ENCODE assay signal across 8 cellular contexts in genomic region chr2:135709992-135710391, GRCh38. TPM values are rescaled to one million over a fixed set of nuclear protein-coding genes. Genes with fewer than 3 reads are reported as not detected.
DNase-seq lines count a peak whose midpoint lies in the region; ATAC-seq and TF ChIP-seq lines count a peak whose summit lies in the region.

No MANE protein-coding gene starts in this region.

- H3K9me2 ChIP-seq in OCI-LY1 (ENCODE audit: low read depth, low read length) (no peaks in the 10 kb centered on the region), neural cell (ENCODE audit: insufficient read depth, low read length) (no peaks in the 10 kb centered on the region)

- no peak for TF ChIP-seq POLR2A in esophagus muscularis mucosa (IDR thresholded peaks at IDR 0.05; ENCODE audit: low read depth)

- H3F3A ChIP-seq in OCI-LY1 (ENCODE audit: insufficient read depth, low read length) (no peaks in the 10 kb centered on the region), neural cell (ENCODE audit: insufficient read depth, low read length, poor library complexity, severe bottlenecking) (no peaks in the 10 kb centered on the region)

- ATAC-seq in stimulated activated naive CD8-positive, alpha-beta T cell treated with anti-CD3 and anti-CD28 coated beads, Interleukin-15, amount 100 ng/mL, for 72 hours, result peak; percentile 40
- ATAC-seq in HG03442 (IDR thresholded peaks at IDR 0.05; ENCODE audit: unreplicated experiment), result no peak

- H3K4me3 ChIP-seq in OCI-LY1 (ENCODE audit: low read depth, low read length, poor library complexity, severe bottlenecking) (no peak overlapping the region), esophagus muscularis mucosa (no peak overlapping the region), neural cell (ENCODE audit: low read length) (no peak overlapping the region)

- H2AFZ ChIP-seq in OCI-LY1 (ENCODE audit: low read length) (no peak overlapping the region), neural cell (ENCODE audit: low read depth, low read length) (no peak overlapping the region)

- DNase-seq in ELF-1 (ENCODE audit: low read depth, low spot score) (peak; percentile 50), HFFc6 (peak; percentile 24), activated T-cell treated with anti-CD3 and anti-CD28 coated beads for 48 hours (ENCODE audit: low read depth) (peak; percentile 64), esophagus muscularis mucosa (ENCODE audit: extremely low spot score) (no peak)
- DNase-seq in stimulated activated naive CD8-positive, alpha-beta T cell treated with anti-CD3 and anti-CD28 coated beads, Interleukin-15, amount 100 ng/mL, for 72 hours, result peak; percentile 63 to 66

- H3K4me2 ChIP-seq in OCI-LY1 (ENCODE audit: low read length) (no peak overlapping the region), neural cell (ENCODE audit: low read length) (no peak overlapping the region)

- intact Hi-C loops in esophagus muscularis mucosa (cut with DNase I), result loop anchor here (2.0 kb wide), 1 partner anchor 705 kb away; no protein-coding TSS in a partner anchor

- no peaks in the 10 kb centered on the region for H3K4me1 Mint-ChIP-seq in HFFc6 (ENCODE audit: low read depth)
- peaks cover 7% of the 10 kb centered on the region for H3K4me1 Mint-ChIP-seq in stimulated activated naive CD8-positive, alpha-beta T cell treated with anti-CD3 and anti-CD28 coated beads, Interleukin-15, amount 100 ng/mL, for 72 hours

- H3K4me1 ChIP-seq in OCI-LY1 (ENCODE audit: insufficient read depth, low read length, severe bottlenecking) (no peaks in the 10 kb centered on the region), esophagus muscularis mucosa (no peaks in the 10 kb centered on the region)

- H3K36me3 ChIP-seq in OCI-LY1 (ENCODE audit: insufficient read depth, low read length) (peaks cover 35% of the 10 kb centered on the region; the same call in 1 of the 2 replicates), esophagus muscularis mucosa (peaks cover 0 to 18% (median 3%) of the 10 kb centered on the region in 4 donors), neural cell (ENCODE audit: insufficient read depth, low read length) (no peaks in the 10 kb centered on the region)

- H3K36me3 Mint-ChIP-seq in HFFc6 (ENCODE audit: low read depth), result no peaks in the 10 kb centered on the region

- no peaks in the 10 kb centered on the region for H3K27me3 Mint-ChIP-seq in HFFc6 (ENCODE audit: insufficient read depth)
- H3K27me3 Mint-ChIP-seq in stimulated activated naive CD8-positive, alpha-beta T cell treated with anti-CD3 and anti-CD28 coated beads, Interleukin-15, amount 100 ng/mL, for 72 hours, result no peaks in the 10 kb centered on the region

- no peak for TF ChIP-seq EP300 in esophagus muscularis mucosa (IDR thresholded peaks at IDR 0.05)
- TF ChIP-seq EP300 in neural cell (conservative IDR thresholded peaks at IDR 0.05; ENCODE audit: poor library complexity, severe bottlenecking), result no peak

- no peaks in the 10 kb centered on the region for H3K9me3 Mint-ChIP-seq in HFFc6
- H3K9me3 Mint-ChIP-seq in stimulated activated naive CD8-positive, alpha-beta T cell treated with anti-CD3 and anti-CD28 coated beads, Interleukin-15, amount 100 ng/mL, for 72 hours, result no peaks in the 10 kb centered on the region

- H3K27ac Mint-ChIP-seq in HFFc6, result no peak overlapping the region; the same call in 1 of the 2 replicates
- no peak overlapping the region for H3K27ac Mint-ChIP-seq in stimulated activated naive CD8-positive, alpha-beta T cell treated with anti-CD3 and anti-CD28 coated beads, Interleukin-15, amount 100 ng/mL, for 72 hours

- TF ChIP-seq CTCF in HFFc6 (IDR thresholded peaks at IDR 0.05) (peak; percentile 98), OCI-LY1 (IDR thresholded peaks at IDR 0.05; ENCODE audit: low read length) (peak; percentile 91), esophagus muscularis mucosa (IDR thresholded peaks at IDR 0.05) (peak; percentile 83 to 98 (median 93)), neural cell (IDR thresholded peaks at IDR 0.05; ENCODE audit: poor library complexity, severe bottlenecking) (peak; percentile 88)

- H3K9me3 ChIP-seq in OCI-LY1 (ENCODE audit: low read length) (no peaks in the 10 kb centered on the region), esophagus muscularis mucosa (no peaks in the 10 kb centered on the region), neural cell (ENCODE audit: low read length) (no peaks in the 10 kb centered on the region)

- peak; percentile 92 for TF ChIP-seq RAD21 in neural cell (conservative IDR thresholded peaks at IDR 0.05)

- H3K4me3 Mint-ChIP-seq in HFFc6, result no peak overlapping the region
- no peak overlapping the region for H3K4me3 Mint-ChIP-seq in stimulated activated naive CD8-positive, alpha-beta T cell treated with anti-CD3 and anti-CD28 coated beads, Interleukin-15, amount 100 ng/mL, for 72 hours

- H4K20me1 ChIP-seq in OCI-LY1 (ENCODE audit: insufficient read depth, low read length), result no peaks in the 10 kb centered on the region
- no peaks in the 10 kb centered on the region for H4K20me1 ChIP-seq in neural cell (ENCODE audit: insufficient read depth)

- no peaks in the 10 kb centered on the region for H3K79me2 ChIP-seq in OCI-LY1 (ENCODE audit: insufficient read depth, low read length)
- no peaks in the 10 kb centered on the region for H3K79me2 ChIP-seq in neural cell (replicated peaks; ENCODE audit: insufficient read depth, low read length)

- 47% methylated on average over 6 of the region's 6 CpGs for WGBS in esophagus muscularis mucosa

- H3K9ac ChIP-seq in OCI-LY1 (ENCODE audit: low read length), result no peak overlapping the region
- H3K9ac ChIP-seq in neural cell (ENCODE audit: low read length), result no peak overlapping the region

- no peak overlapping the region for H3K27ac ChIP-seq in OCI-LY1 (ENCODE audit: low read depth, low read length, poor library complexity, severe bottlenecking)
- H3K27ac ChIP-seq in esophagus muscularis mucosa (replicated peaks in 1 of 4), result no peak overlapping the region
- no peak overlapping the region for H3K27ac ChIP-seq in neural cell (ENCODE audit: low read length)

- H3K27me3 ChIP-seq in OCI-LY1 (ENCODE audit: insufficient read depth, low read length) (no peaks in the 10 kb centered on the region), esophagus muscularis mucosa (no peaks in the 10 kb centered on the region), neural cell (ENCODE audit: insufficient read depth, low read depth, low read length) (no peaks in the 10 kb centered on the region)

TF ChIP-seq in neural cell, 6 proteins besides CTCF, POLR2A, EP300 and RAD21:
- TF ChIP-seq SMC3 (conservative IDR thresholded peaks at IDR 0.05; ENCODE audit: poor library complexity) (peak; percentile 94), MXI1 (conservative IDR thresholded peaks at IDR 0.05; ENCODE audit: poor library complexity, severe bottlenecking) (no peak), REST (IDR thresholded peaks at IDR 0.05; ENCODE audit: borderline replicate concordance) (no peak)

RNA-seq across cellular contexts. Expression of gene UBXN4, which starts 31.7 kb away (rescaled TPM):
- total RNA-seq in HFFc6 (2021; fragmentation: NEBNext Ultra II Directional; extraction: Animal tissue kit (Norgen Biotek cat#: 25700)), result 10 to 100 TPM; 65.8 to 89.1 (median 74.3) TPM
- 10 to 100 TPM; 45.5 to 54.4 (median 51.1) TPM for total RNA-seq in esophagus muscularis mucosa
- 142 and 158 TPM in 2 replicates for polyA plus RNA-seq in neural cell
- polyA minus RNA-seq in neural cell, result 106 and 116 TPM in 2 replicates
